In genomic region chrX:25925956-25926355, GRCh38 we compare ENCODE assay signal across 1 cellular context.
TF ChIP-seq lines count a peak whose summit lies in the region.

No MANE protein-coding gene starts in this region.

TF ChIP-seq in GM23338, 12 proteins besides CTCF, POLR2A, EP300 and RAD21 (continued from another document):
- no peak for TF ChIP-seq ZNF462 (CRISPR knock-in tag; IDR thresholded peaks at IDR 0.05)
- no peak for TF ChIP-seq ZNF331 (CRISPR knock-in tag; IDR thresholded peaks at IDR 0.05; ENCODE audit: low read depth)
- TF ChIP-seq ZNF114 (CRISPR knock-in tag; IDR thresholded peaks at IDR 0.05), result no peak
- no peak for TF ChIP-seq NANOG (IDR thresholded peaks at IDR 0.05; ENCODE audit: borderline replicate concordance)
- no peak for TF ChIP-seq JUNB (IDR thresholded peaks at IDR 0.05; ENCODE audit: unreplicated experiment)
- TF ChIP-seq STAT1 (IDR thresholded peaks at IDR 0.05; ENCODE audit: unreplicated experiment), result no peak
